10 cellular contexts compared by ENCODE assay signal in genomic region chr13:43388282-43389034, GRCh38.
DNase-seq lines count a peak whose midpoint lies in the region; ATAC-seq and TF ChIP-seq lines count a peak whose summit lies in the region.
"Had no signal": no experiment of that assay in that cellular context is flagged by ENCODE, and none has a peak within 500 bp of the region (broad histone marks: within the 10 kb centered on the region; RNA-seq: fewer than 3 reads in every experiment).

No MANE protein-coding gene starts in this region.

- no peak overlapping the region for H2AFZ ChIP-seq in IMR-90 (replicated peaks; ENCODE audit: low read length, poor library complexity)

- H3K18ac ChIP-seq in IMR-90 (ENCODE audit: low read depth, low read length), result peak overlapping the region; percentile 77; the same call in 1 of the 2 replicates

- no peaks in the 10 kb centered on the region for H3K9me1 ChIP-seq in IMR-90 (ENCODE audit: insufficient read depth, low read length)

- H3K79me1 ChIP-seq in IMR-90 (ENCODE audit: low read depth in 1 of 2, low read length in 2 of 2), result no peaks in the 10 kb centered on the region

- no peaks in the 10 kb centered on the region for H4K20me1 ChIP-seq in IMR-90 (ENCODE audit: insufficient read depth, low read length)

- H2BK15ac ChIP-seq in IMR-90 (ENCODE audit: low read depth, low read length), result no peak overlapping the region

- DNase-seq in Caki2 (ENCODE audit: low read depth) (peak; percentile 14), IMR-90 (no peak), glutamatergic neuron (no peak), HuH-7.5 (ENCODE audit: low spot score) (no peak), cerebellar nuclear complex (lab: John Stamatoyannopoulos, UW) (no peak)
- no peak for DNase-seq in activated T-cell treated with anti-CD3 and anti-CD28 coated beads, Interleukin-2, amount 50 U/mL, for 72 hours
- no peak for DNase-seq in effector memory CD4-positive, alpha-beta T cell
- DNase-seq: BE2C had no signal

- H2BK5ac ChIP-seq in IMR-90 (ENCODE audit: low read depth, low read length, poor library complexity, severe bottlenecking), result no peak overlapping the region

- no peak overlapping the region for H3K14ac ChIP-seq in IMR-90 (replicated peaks; ENCODE audit: low read depth, low read length)

- no peak overlapping the region for H3K4ac ChIP-seq in IMR-90 (ENCODE audit: low read depth, low read length)

- no peak overlapping the region for H2AK5ac ChIP-seq in IMR-90 (ENCODE audit: low read depth, low read length)

- in situ Hi-C loops in Caki2 (cut with HindIII; ENCODE audit: low pct_unique_long_range_greater_than_20kb, low sequenced_read_pairs) (no loop called here), IMR-90 (cut with MboI; ENCODE audit: low sequenced_read_pairs) (no loop called here)

- dilution Hi-C loops in IMR-90 (cut with HindIII; ENCODE audit: low sequenced_read_pairs, unreplicated experiment), result no loop called here

- CTCF ChIA-PET in IMR-90 (lab: Yijun Ruan, JAX), result no interaction called here

- 80% methylated on average over 1 of the region's 2 CpGs; no CpG with 5 or more reads in 1 of the 2 experiments for WGBS in IMR-90 (ENCODE audit: extremely low coverage in 2 of 2, insufficient read length in 1 of 2), 2 experiments

- H3K56ac ChIP-seq in IMR-90 (ENCODE audit: extremely low read depth, insufficient read depth, low read length), result no peak overlapping the region

- H2BK20ac ChIP-seq in IMR-90 (ENCODE audit: low read depth, low read length), result no peak overlapping the region

- H3K4me2 ChIP-seq in IMR-90 (ENCODE audit: low read depth, low read length), result no peak overlapping the region

- peaks cover 6% of the 10 kb centered on the region for H3K4me1 Mint-ChIP-seq in glutamatergic neuron (ENCODE audit: low read depth, unreplicated experiment)
- H3K4me1 Mint-ChIP-seq in activated T-cell treated with anti-CD3 and anti-CD28 coated beads, Interleukin-2, amount 50 U/mL, for 72 hours (ENCODE audit: low read depth), result no peaks in the 10 kb centered on the region

- H3K27ac Mint-ChIP-seq in glutamatergic neuron (ENCODE audit: unreplicated experiment), result peak overlapping the region; percentile 56
- H3K27ac Mint-ChIP-seq in activated T-cell treated with anti-CD3 and anti-CD28 coated beads, Interleukin-2, amount 50 U/mL, for 72 hours, result no peak overlapping the region

- no peak overlapping the region for H3K4me3 ChIP-seq in IMR-90 (ENCODE audit: insufficient read depth, low read depth, low read length)
- H3K4me3 ChIP-seq in effector memory CD4-positive, alpha-beta T cell (ENCODE audit: insufficient read depth, low read depth, low read length, poor library complexity, severe bottlenecking), result no peak overlapping the region

- no peak overlapping the region for H2BK120ac ChIP-seq in IMR-90 (ENCODE audit: low read depth, low read length)

- TF ChIP-seq RAD21 in IMR-90 (IDR thresholded peaks at IDR 0.05; ENCODE audit: low read length), result no peak

- H4K91ac ChIP-seq in IMR-90 (ENCODE audit: insufficient read depth, low read depth, low read length), result no peak overlapping the region

- H3K9me3 ChIP-seq in IMR-90 (ENCODE audit: control insufficient read depth, insufficient read depth, low read length), result no peaks in the 10 kb centered on the region
- H3K9me3 ChIP-seq in effector memory CD4-positive, alpha-beta T cell (ENCODE audit: control insufficient read depth, low read length), result no peaks in the 10 kb centered on the region
- H3K9me3 ChIP-seq: BE2C had no signal

- H3K27me3 Mint-ChIP-seq in glutamatergic neuron (ENCODE audit: unreplicated experiment), result no peaks in the 10 kb centered on the region
- H3K27me3 Mint-ChIP-seq in activated T-cell treated with anti-CD3 and anti-CD28 coated beads, Interleukin-2, amount 50 U/mL, for 72 hours (ENCODE audit: low read depth), result no peaks in the 10 kb centered on the region

- TF ChIP-seq CTCF in IMR-90 (conservative IDR thresholded peaks at IDR 0.05; ENCODE audit: low read depth, low read length) (no peak), glutamatergic neuron (IDR thresholded peaks at IDR 0.05; ENCODE audit: partially characterized antibody, unreplicated experiment) (no peak)

- ATAC-seq in GM19468 (IDR thresholded peaks at IDR 0.05; ENCODE audit: extremely low read depth, unreplicated experiment) (peak; percentile 36), IMR-90 (ENCODE audit: low read depth) (no peak)
- no peak for ATAC-seq in activated T-cell treated with anti-CD3 and anti-CD28 coated beads, Interleukin-2, amount 50 U/mL, for 72 hours (replicated peaks in 1 of 2)
- ATAC-seq: activated CD4-positive, CD25-positive, alpha-beta regulatory T cell treated with anti-CD3 and anti-CD28 coated beads, Interleukin-2, amount 50 U/mL, for 24 hours had no signal

- H4K8ac ChIP-seq in IMR-90 (ENCODE audit: low read depth in 2 of 2, low read length in 2 of 2), result no peak overlapping the region

- H2AK9ac ChIP-seq in IMR-90 (replicated peaks; ENCODE audit: low read depth, low read length, poor library complexity), result no peak overlapping the region

- H3K9ac ChIP-seq in IMR-90 (ENCODE audit: low read depth, low read length), result no peak overlapping the region

- no peak for TF ChIP-seq POLR2A in IMR-90 (IDR thresholded peaks at IDR 0.05; ENCODE audit: low read depth, low read length)

- H3K9me3 Mint-ChIP-seq in glutamatergic neuron (ENCODE audit: unreplicated experiment), result no peaks in the 10 kb centered on the region
- H3K9me3 Mint-ChIP-seq in activated T-cell treated with anti-CD3 and anti-CD28 coated beads, Interleukin-2, amount 50 U/mL, for 72 hours, result no peaks in the 10 kb centered on the region

- POLR2A ChIA-PET in IMR-90 (lab: Charles Lee; ENCODE audit: unreplicated experiment), result no interaction called here

- H3K23ac ChIP-seq in IMR-90 (ENCODE audit: low read depth, low read length), result no peak overlapping the region

- H4K5ac ChIP-seq in IMR-90 (ENCODE audit: low read depth, low read length), result peak overlapping the region; percentile 82; the same call in 1 of the 2 replicates

- intact Hi-C loops in IMR-90 (cut with micrococcal nuclease), result no loop called here

- no peaks in the 10 kb centered on the region for H3K36me3 ChIP-seq in IMR-90 (ENCODE audit: control insufficient read depth, insufficient read depth, low read length)
- H3K36me3 ChIP-seq in effector memory CD4-positive, alpha-beta T cell (ENCODE audit: control insufficient read depth, insufficient read depth, low read length), result no peaks in the 10 kb centered on the region
- H3K36me3 ChIP-seq: BE2C had no signal

- H3K4me3 Mint-ChIP-seq in glutamatergic neuron (ENCODE audit: unreplicated experiment), result no peak overlapping the region
- H3K4me3 Mint-ChIP-seq in activated T-cell treated with anti-CD3 and anti-CD28 coated beads, Interleukin-2, amount 50 U/mL, for 72 hours, result no peak overlapping the region

- H3K27me3 ChIP-seq in IMR-90 (ENCODE audit: control insufficient read depth, insufficient read depth, low read length), result no peaks in the 10 kb centered on the region; the same call in 1 of the 2 replicates
- H3K27me3 ChIP-seq in effector memory CD4-positive, alpha-beta T cell (replicated peaks; ENCODE audit: control insufficient read depth, insufficient read depth, low read length, poor library complexity, severe bottlenecking), result no peaks in the 10 kb centered on the region
- H3K27me3 ChIP-seq: BE2C had no signal

- no TSS peak for BruUV-seq in IMR-90 (replicated peaks; lab: Mats Ljungman, UMichigan)

- H3K36me3 Mint-ChIP-seq in glutamatergic neuron (ENCODE audit: unreplicated experiment), result no peaks in the 10 kb centered on the region
- no peaks in the 10 kb centered on the region for H3K36me3 Mint-ChIP-seq in activated T-cell treated with anti-CD3 and anti-CD28 coated beads, Interleukin-2, amount 50 U/mL, for 72 hours (ENCODE audit: insufficient read depth in 2 of 2)

- peaks cover 5% of the 10 kb centered on the region for H3K4me1 ChIP-seq in IMR-90 (ENCODE audit: control insufficient read depth, insufficient read depth, low read length)
- H3K4me1 ChIP-seq in effector memory CD4-positive, alpha-beta T cell (ENCODE audit: control insufficient read depth, insufficient read depth, low read length, poor library complexity, severe bottlenecking), result no peaks in the 10 kb centered on the region
- H3K4me1 ChIP-seq: BE2C had no signal

- H3K27ac ChIP-seq in IMR-90 (ENCODE audit: insufficient read depth, low read length), result no peak overlapping the region
- H3K27ac ChIP-seq in effector memory CD4-positive, alpha-beta T cell (ENCODE audit: insufficient read depth, low read length, poor library complexity, severe bottlenecking), result no peak overlapping the region

TF ChIP-seq in IMR-90, 13 proteins besides CTCF, POLR2A, EP300 and RAD21:
- no peak for TF ChIP-seq RFX5 (IDR thresholded peaks at IDR 0.05; ENCODE audit: low read depth, low read length)
- no peak for TF ChIP-seq SMC3 (IDR thresholded peaks at IDR 0.05; ENCODE audit: low read depth, low read length)
- no peak for TF ChIP-seq BHLHE40 (IDR thresholded peaks at IDR 0.05; ENCODE audit: low read depth, low read length)
- TF ChIP-seq, protein P1, sequence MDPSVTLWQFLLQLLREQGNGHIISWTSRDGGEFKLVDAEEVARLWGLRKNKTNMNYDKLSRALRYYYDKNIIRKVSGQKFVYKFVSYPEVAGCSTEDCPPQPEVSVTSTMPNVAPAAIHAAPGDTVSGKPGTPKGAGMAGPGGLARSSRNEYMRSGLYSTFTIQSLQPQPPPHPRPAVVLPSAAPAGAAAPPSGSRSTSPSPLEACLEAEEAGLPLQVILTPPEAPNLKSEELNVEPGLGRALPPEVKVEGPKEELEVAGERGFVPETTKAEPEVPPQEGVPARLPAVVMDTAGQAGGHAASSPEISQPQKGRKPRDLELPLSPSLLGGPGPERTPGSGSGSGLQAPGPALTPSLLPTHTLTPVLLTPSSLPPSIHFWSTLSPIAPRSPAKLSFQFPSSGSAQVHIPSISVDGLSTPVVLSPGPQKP (IDR thresholded peaks at IDR 0.05; ENCODE audit: borderline replicate concordance, low read depth, low read length), result no peak
- TF ChIP-seq NFE2L2 (IDR thresholded peaks at IDR 0.05; ENCODE audit: low read depth, low read length), result no peak
- TF ChIP-seq, protein P2, sequence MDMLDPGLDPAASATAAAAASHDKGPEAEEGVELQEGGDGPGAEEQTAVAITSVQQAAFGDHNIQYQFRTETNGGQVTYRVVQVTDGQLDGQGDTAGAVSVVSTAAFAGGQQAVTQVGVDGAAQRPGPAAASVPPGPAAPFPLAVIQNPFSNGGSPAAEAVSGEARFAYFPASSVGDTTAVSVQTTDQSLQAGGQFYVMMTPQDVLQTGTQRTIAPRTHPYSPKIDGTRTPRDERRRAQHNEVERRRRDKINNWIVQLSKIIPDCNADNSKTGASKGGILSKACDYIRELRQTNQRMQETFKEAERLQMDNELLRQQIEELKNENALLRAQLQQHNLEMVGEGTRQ (IDR thresholded peaks at IDR 0.05; ENCODE audit: low read depth, low read length), result no peak
- TF ChIP-seq MAFK (IDR thresholded peaks at IDR 0.05; ENCODE audit: low read depth, low read length), result no peak
- no peak for TF ChIP-seq CEBPB (IDR thresholded peaks at IDR 0.05; ENCODE audit: low read depth, low read length)
- no peak for TF ChIP-seq CHD1 (IDR thresholded peaks at IDR 0.05; ENCODE audit: low read depth, low read length)
- no peak for TF ChIP-seq MAZ (IDR thresholded peaks at IDR 0.05; ENCODE audit: borderline replicate concordance, low read depth, low read length)
- no peak for TF ChIP-seq RCOR1 (IDR thresholded peaks at IDR 0.05; ENCODE audit: insufficient replicate concordance, low read length)
